Comparison of ENCODE assay signal across 14 cellular contexts in the genomic region with DNA sequence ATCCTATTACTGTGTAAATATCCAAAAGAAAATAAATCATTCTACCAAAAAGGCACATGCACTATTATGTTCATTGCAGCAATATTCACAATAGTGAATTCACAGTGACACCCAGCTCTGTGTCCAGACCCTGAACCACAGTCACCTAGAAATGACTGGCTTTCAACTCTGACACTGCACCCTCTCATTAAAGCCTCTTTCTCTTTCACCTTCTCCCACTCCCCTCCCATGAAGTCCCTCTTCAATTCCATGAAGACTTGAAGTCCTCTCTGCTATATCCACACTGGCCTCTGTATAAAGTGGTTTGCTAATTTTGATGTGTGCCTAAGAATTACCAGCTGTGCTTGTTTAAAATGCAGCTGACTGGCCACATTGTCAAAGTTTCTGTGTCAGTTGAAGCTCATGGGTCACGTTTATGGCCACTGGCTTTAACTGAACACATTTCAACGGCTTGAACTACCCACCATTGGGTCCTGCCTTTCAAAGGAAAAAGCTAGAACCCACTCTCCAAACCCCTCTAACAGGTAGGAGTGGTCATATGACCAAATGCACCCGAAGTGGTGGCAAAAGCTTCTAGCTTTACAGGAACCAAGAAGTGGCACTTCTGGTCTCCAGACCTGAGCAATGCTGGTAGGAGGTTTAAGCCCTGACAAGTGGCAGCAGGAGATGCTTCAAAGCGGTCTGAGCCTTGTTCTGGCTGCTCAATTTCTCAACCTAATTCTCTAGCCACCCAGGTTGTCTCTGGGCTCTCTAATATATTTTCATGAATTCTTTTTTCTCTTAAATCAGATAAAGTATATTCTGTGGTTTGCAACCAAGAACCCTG. TPM values are rescaled to one million over a fixed set of nuclear protein-coding genes. Genes with fewer than 3 reads are reported as not detected.
A peak's percentile ranks its signal among the peaks of the same experiment; 100 is the strongest.
DNase-seq lines count a peak whose midpoint lies in the region; ATAC-seq and TF ChIP-seq lines count a peak whose summit lies in the region.
"Had no signal": no experiment of that assay in that cellular context is flagged by ENCODE, and none has a peak within 500 bp of the region (broad histone marks: within the 10 kb centered on the region; RNA-seq: fewer than 3 reads in every experiment).

No MANE protein-coding gene starts in this region.

- DNase-seq in natural killer cell: no peak
- no peak for DNase-seq in NK-92 treated with Interleukin-12 subunit alpha and Interleukin-12 subunit beta, amount 100 ng/mL, for 24 hours (lab: John Stamatoyannopoulos, UW)
- no peak for DNase-seq in NCI-H526 treated with DMSO at 0.1 percent for 48 hours (lab: John Stamatoyannopoulos, UW)
- no peak for DNase-seq in GM13977 (ENCODE audit: low spot score)
- no peak for DNase-seq in NCI-H748 treated with DMSO at 0.1 percent for 48 hours (lab: John Stamatoyannopoulos, UW)
- DNase-seq: COR-L47, Kasumi-1, left ventricle myocardium superior, NCI-H524 treated with DMSO at 0.1 percent for 48 hours had no signal

- H3K36me3 Mint-ChIP-seq in natural killer cell: no peaks in the 10 kb centered on the region

- intact Hi-C loops in natural killer cell (cut with micrococcal nuclease): loop anchor here (2.0 to 5.0 kb wide), 2 partner anchors 15 to 37 kb away; no protein-coding TSS in a partner anchor

- peak; percentile 64 for ATAC-seq in GM18907 (IDR thresholded peaks at IDR 0.05; ENCODE audit: unreplicated experiment)
- ATAC-seq in GM21717 (IDR thresholded peaks at IDR 0.05; ENCODE audit: unreplicated experiment): peak; percentile 55
- peak; percentile 57 for ATAC-seq in HG03135 (IDR thresholded peaks at IDR 0.05; ENCODE audit: unreplicated experiment)
- peak; percentile 52 to 66 (median 59) for ATAC-seq in natural killer cell
- ATAC-seq: left ventricle myocardium superior had no signal

- H3K4me1 Mint-ChIP-seq in natural killer cell: peaks cover 57 to 63% of the 10 kb centered on the region in 2 donors

- peak overlapping the region; percentile 72 to 91 for H3K27ac Mint-ChIP-seq in natural killer cell
- H3K27ac Mint-ChIP-seq: T-helper 1 cell treated with Interleukin-12 subunit alpha and Interleukin-12 subunit beta and Interleukin-4 antibody, amounts not matched to agents 30 μg/mL and 1 μg/mL, for 36 hours had no signal

- H3K27me3 Mint-ChIP-seq in natural killer cell (ENCODE audit: low read depth in 2 of 2): no peaks in the 10 kb centered on the region

- no peak for TF ChIP-seq CTCF in natural killer cell (IDR thresholded peaks at IDR 0.05)
- no peak for TF ChIP-seq CTCF in GM13977 (IDR thresholded peaks at IDR 0.05; ENCODE audit: extremely low read depth, insufficient read depth, missing control alignments)

- H3K9me3 Mint-ChIP-seq in natural killer cell: no peaks in the 10 kb centered on the region
- H3K9me3 Mint-ChIP-seq: central memory CD8-positive, alpha-beta T cell; T-helper 1 cell treated with Interleukin-12 subunit alpha and Interleukin-12 subunit beta and Interleukin-4 antibody, amounts not matched to agents 30 μg/mL and 1 μg/mL, for 36 hours had no signal

- in situ Hi-C loops in GM13977 (cut with MboI; ENCODE audit: low pct_unique_long_range_greater_than_20kb, low sequenced_read_pairs, unreplicated experiment): no loop called here

- peak overlapping the region; percentile 83 for H3K4me3 Mint-ChIP-seq in natural killer cell
- H3K4me3 Mint-ChIP-seq: central memory CD8-positive, alpha-beta T cell; T-helper 1 cell treated with Interleukin-12 subunit alpha and Interleukin-12 subunit beta and Interleukin-4 antibody, amounts not matched to agents 30 μg/mL and 1 μg/mL, for 36 hours had no signal

RNA-seq across cellular contexts. Expression of gene B4GALT6, which starts 34.3 kb away (rescaled TPM):
- total RNA-seq in natural killer cell: 10 to 100 TPM; 18.6 to 33.0 (median 20.6) TPM

RNA-seq across cellular contexts. Expression of gene TTR, which starts 58.4 kb away (rescaled TPM):
- total RNA-seq in natural killer cell: not detected
- total RNA-seq: left ventricle myocardium superior had no signal
